ENCODE assay signal across 8 cellular contexts in genomic region chr10:74826142-74827044, GRCh38. TPM values are rescaled to one million over a fixed set of nuclear protein-coding genes. Genes with fewer than 3 reads are reported as not detected.
DNase-seq lines count a peak whose midpoint lies in the region; ATAC-seq and TF ChIP-seq lines count a peak whose summit lies in the region.

Gene KAT6B, plus strand, starts transcription at chr10:74826600. Its CDS starts 16,258 bp downstream, at chr10:74842858.

- peak within 1 kb of the TSS; percentile 93 for H3K27ac Mint-ChIP-seq in activated T-helper 17 cell treated with anti-CD3 and anti-CD28 coated beads, Interleukin-2, amount 50 U/mL, for 72 hours
- peak within 1 kb of the TSS; percentile 92 to 99 (median 98) for H3K27ac Mint-ChIP-seq in naive thymus-derived CD4-positive, alpha-beta T cell
- peak within 1 kb of the TSS; percentile 94 for H3K27ac Mint-ChIP-seq in stimulated activated naive B cell treated with anti-CD40 and anti-IgM and Interleukin-4, amounts not matched to agents 10 μg/mL and 1 μg/mL and 100 μg/mL, for 72 hours

- CTCF ChIA-PET in RWPE1 (lab: Yijun Ruan, JAX), result interaction anchor here (1.0 kb wide), 1 partner anchor 125 kb away, joined by 3 read pairs; no protein-coding TSS in a partner anchor
- CTCF ChIA-PET in naive thymus-derived CD4-positive, alpha-beta T cell (lab: Charles Lee), result no interaction called here

- peak within 1 kb of the TSS; percentile 88 for H3K9ac ChIP-seq in fibroblast of lung (ENCODE audit: insufficient read depth, low read length)

- no peaks in the 10 kb centered on the region for H3K27me3 Mint-ChIP-seq in activated T-helper 17 cell treated with anti-CD3 and anti-CD28 coated beads, Interleukin-2, amount 50 U/mL, for 72 hours
- H3K27me3 Mint-ChIP-seq in naive thymus-derived CD4-positive, alpha-beta T cell, result no peaks in the 10 kb centered on the region
- H3K27me3 Mint-ChIP-seq in stimulated activated naive B cell treated with anti-CD40 and anti-IgM and Interleukin-4, amounts not matched to agents 10 μg/mL and 1 μg/mL and 100 μg/mL, for 72 hours, result no peaks in the 10 kb centered on the region

- H4K20me1 ChIP-seq in fibroblast of lung (ENCODE audit: control insufficient read depth, extremely low read depth, insufficient read depth, low read length), result no peaks in the 10 kb centered on the region

- H3K4me2 ChIP-seq in fibroblast of lung (ENCODE audit: extremely low read depth, insufficient read depth, low read length), result peak within 1 kb of the TSS; percentile 81

- H3K4me1 Mint-ChIP-seq in activated T-helper 17 cell treated with anti-CD3 and anti-CD28 coated beads, Interleukin-2, amount 50 U/mL, for 72 hours, result peaks cover 34% of the 10 kb centered on the region
- peaks cover 44 to 74% (median 69%) of the 10 kb centered on the region in 7 donors for H3K4me1 Mint-ChIP-seq in naive thymus-derived CD4-positive, alpha-beta T cell
- peaks cover 28 to 53% of the 10 kb centered on the region in 2 donors for H3K4me1 Mint-ChIP-seq in stimulated activated naive B cell treated with anti-CD40 and anti-IgM and Interleukin-4, amounts not matched to agents 10 μg/mL and 1 μg/mL and 100 μg/mL, for 72 hours

- ATAC-seq in activated T-helper 17 cell treated with anti-CD3 and anti-CD28 coated beads, Interleukin-2, amount 50 U/mL, for 72 hours (replicated peaks), result peak; percentile 89
- peak; percentile 86 for ATAC-seq in naive thymus-derived CD4-positive, alpha-beta T cell
- peak; percentile 86 for ATAC-seq in stimulated activated naive B cell treated with anti-CD40 and anti-IgM and Interleukin-4, amounts not matched to agents 10 μg/mL and 1 μg/mL and 100 μg/mL, for 72 hours (replicated peaks)

- peaks cover 28% of the 10 kb centered on the region for H3K79me2 ChIP-seq in fibroblast of lung (ENCODE audit: control insufficient read depth, insufficient read depth, low read length)

- peak; percentile 100 for DNase-seq in ELF-1 (ENCODE audit: low read depth, low spot score)
- peak; percentile 99 for DNase-seq in GOT3 (lab: John Stamatoyannopoulos, UW)
- DNase-seq in LNCaP clone FGC (ENCODE audit: low read depth), result peak; percentile 100
- peak; percentile 100 for DNase-seq in RWPE1 (ENCODE audit: low spot score)
- peak; percentile 100 for DNase-seq in fibroblast of lung (ENCODE audit: low read depth in 2 of 2)
- DNase-seq in naive thymus-derived CD4-positive, alpha-beta T cell, result peak; percentile 93 to 100 (median 100)
- peak; percentile 100 for DNase-seq in stimulated activated naive B cell treated with anti-CD40 and anti-IgM and Interleukin-4, amounts not matched to agents 10 μg/mL and 1 μg/mL and 100 μg/mL, for 72 hours

- H3K9me3 ChIP-seq in fibroblast of lung (ENCODE audit: control insufficient read depth, insufficient read depth, low read depth, low read length), result no peaks in the 10 kb centered on the region
- H3K9me3 ChIP-seq in naive thymus-derived CD4-positive, alpha-beta T cell (ENCODE audit: control insufficient read depth in 2 of 3, low read length in 3 of 3), result no peaks in the 10 kb centered on the region

- peaks cover 7% of the 10 kb centered on the region for H3K36me3 Mint-ChIP-seq in activated T-helper 17 cell treated with anti-CD3 and anti-CD28 coated beads, Interleukin-2, amount 50 U/mL, for 72 hours (ENCODE audit: low read depth)
- peaks cover 0 to 7% (median 3%) of the 10 kb centered on the region in 5 donors for H3K36me3 Mint-ChIP-seq in naive thymus-derived CD4-positive, alpha-beta T cell
- peaks cover 12 to 13% of the 10 kb centered on the region in 2 donors for H3K36me3 Mint-ChIP-seq in stimulated activated naive B cell treated with anti-CD40 and anti-IgM and Interleukin-4, amounts not matched to agents 10 μg/mL and 1 μg/mL and 100 μg/mL, for 72 hours

- POLR2A ChIA-PET in RWPE1 (lab: Yijun Ruan, JAX; ENCODE audit: low non-redundant PET), result interaction anchor here (0.5 to 0.6 kb wide), 2 partner anchors 18 to 799 kb away, joined by 3 read pairs; no protein-coding TSS in a partner anchor
- POLR2A ChIA-PET in naive thymus-derived CD4-positive, alpha-beta T cell (lab: Charles Lee), result interaction anchor here (0.7 to 1.6 kb wide), 7 partner anchors 9 to 408 kb away, joined by 3 to 5 read pairs (median 3); no protein-coding TSS in a partner anchor

- no peaks in the 10 kb centered on the region for H3K9me3 Mint-ChIP-seq in activated T-helper 17 cell treated with anti-CD3 and anti-CD28 coated beads, Interleukin-2, amount 50 U/mL, for 72 hours
- H3K9me3 Mint-ChIP-seq in naive thymus-derived CD4-positive, alpha-beta T cell, result peaks cover 0 to 3% (median 0%) of the 10 kb centered on the region in 11 donors
- peaks cover 0 to 6% of the 10 kb centered on the region in 2 donors for H3K9me3 Mint-ChIP-seq in stimulated activated naive B cell treated with anti-CD40 and anti-IgM and Interleukin-4, amounts not matched to agents 10 μg/mL and 1 μg/mL and 100 μg/mL, for 72 hours

- H3K4me3 ChIP-seq in LNCaP clone FGC (ENCODE audit: low read depth, low read length) (peak within 1 kb of the TSS; percentile 65), fibroblast of lung (replicated peaks in 1 of 4; ENCODE audit: control extremely low read depth in 1 of 4, insufficient read depth in 1 of 4, low read depth in 3 of 4, low read length in 4 of 4) (peak within 1 kb of the TSS; percentile 78 to 94 (median 85))
- H3K4me3 ChIP-seq in naive thymus-derived CD4-positive, alpha-beta T cell (ENCODE audit: low read length), result peak within 1 kb of the TSS; percentile 86

- no peaks in the 10 kb centered on the region for H3K36me3 ChIP-seq in fibroblast of lung (ENCODE audit: control insufficient read depth, insufficient read depth, low read length)
- H3K36me3 ChIP-seq in naive thymus-derived CD4-positive, alpha-beta T cell (ENCODE audit: control insufficient read depth in 2 of 3, insufficient read depth in 3 of 3, low read length in 3 of 3), result peaks cover 0 to 5% (median 0%) of the 10 kb centered on the region in 3 experiments

- peak within 1 kb of the TSS; percentile 67 for H2AFZ ChIP-seq in fibroblast of lung (ENCODE audit: low read length)

- H3K4me3 Mint-ChIP-seq in activated T-helper 17 cell treated with anti-CD3 and anti-CD28 coated beads, Interleukin-2, amount 50 U/mL, for 72 hours, result peak within 1 kb of the TSS; percentile 83
- H3K4me3 Mint-ChIP-seq in naive thymus-derived CD4-positive, alpha-beta T cell, result peak within 1 kb of the TSS; percentile 90 to 98 (median 92)
- peak within 1 kb of the TSS; percentile 97 to 99 for H3K4me3 Mint-ChIP-seq in stimulated activated naive B cell treated with anti-CD40 and anti-IgM and Interleukin-4, amounts not matched to agents 10 μg/mL and 1 μg/mL and 100 μg/mL, for 72 hours

- TF ChIP-seq CTCF in LNCaP clone FGC (IDR thresholded peaks at IDR 0.05; ENCODE audit: control insufficient read depth, extremely low read depth, insufficient read depth) (peak; percentile 25), RWPE1 (conservative IDR thresholded peaks at IDR 0.05; ENCODE audit: low read depth) (no peak), fibroblast of lung (conservative IDR thresholded peaks at IDR 0.05 in 1 of 2, IDR thresholded peaks at IDR 0.05 in 1 of 2; ENCODE audit: low read depth in 1 of 2, low read length in 2 of 2) (peak in 1 of 2 donors; percentile 8)

- no peaks in the 10 kb centered on the region for H3K27me3 ChIP-seq in fibroblast of lung (ENCODE audit: control insufficient read depth, insufficient read depth, low read length)
- no peaks in the 10 kb centered on the region for H3K27me3 ChIP-seq in naive thymus-derived CD4-positive, alpha-beta T cell (ENCODE audit: control insufficient read depth in 2 of 2, insufficient read depth in 2 of 2, low read length in 2 of 2)

- H3K27ac ChIP-seq in RWPE1 (peak within 1 kb of the TSS; percentile 95), fibroblast of lung (ENCODE audit: insufficient read depth, low read length) (peak within 1 kb of the TSS; percentile 83)
- peak within 1 kb of the TSS; percentile 98 for H3K27ac ChIP-seq in naive thymus-derived CD4-positive, alpha-beta T cell (ENCODE audit: low read depth, low read length)

- H3K4me1 ChIP-seq in fibroblast of lung (ENCODE audit: control insufficient read depth, extremely low read depth, insufficient read depth, low read length), result peaks cover 16% of the 10 kb centered on the region
- peaks cover 22 to 50% of the 10 kb centered on the region in 2 donors for H3K4me1 ChIP-seq in naive thymus-derived CD4-positive, alpha-beta T cell (ENCODE audit: control insufficient read depth in 2 of 2, insufficient read depth in 2 of 2, low read length in 2 of 2)

- intact Hi-C loops in naive thymus-derived CD4-positive, alpha-beta T cell (cut with micrococcal nuclease), result loop anchor here (1.0 to 10.0 kb wide), 22 partner anchors 88 to 1332 kb away; partner anchors contain the start of genes ADK (in 2 of the 2), PPP3CB (in 1 of the 2), SAMD8 (in 1 of the 2) and VCL (in 1 of the 2)

RNA-seq across cellular contexts. Expression of gene KAT6B, which starts in this region (rescaled TPM):
- total RNA-seq in activated T-helper 17 cell treated with anti-CD3 and anti-CD28 coated beads, Interleukin-2, amount 50 U/mL, for 72 hours, result 10 to 100 TPM; 20.5 to 25.9 TPM
- total RNA-seq in fibroblast of lung, result 24.4 and 37.8 TPM in 2 replicates
- 3.9 and 4.1 TPM in 2 replicates for polyA plus RNA-seq in fibroblast of lung
- 8.8 and 10.6 TPM in 2 replicates for polyA plus RNA-seq in fibroblast of lung (2012)
- polyA minus RNA-seq in fibroblast of lung (ENCODE audit: low replicate concordance), result 15.7 and 35.3 TPM in 2 replicates
- total RNA-seq in naive thymus-derived CD4-positive, alpha-beta T cell, result 10 to 100 TPM; 33.2 to 80.5 (median 68.5) TPM
- polyA plus RNA-seq in naive thymus-derived CD4-positive, alpha-beta T cell, result 10 to 100 TPM; 33.7 to 35.0 TPM

Comparison
In these comparisons a context has a peak if more than half of its experiments do, and no peak if none do; other contexts are left out.
1. Peak in every context shown above with its lines: DNase-seq, ATAC-seq, H3K4me3 ChIP-seq and H3K27ac ChIP-seq.